Comparison of ENCODE assay signal across 18 cellular contexts in the genomic region with DNA sequence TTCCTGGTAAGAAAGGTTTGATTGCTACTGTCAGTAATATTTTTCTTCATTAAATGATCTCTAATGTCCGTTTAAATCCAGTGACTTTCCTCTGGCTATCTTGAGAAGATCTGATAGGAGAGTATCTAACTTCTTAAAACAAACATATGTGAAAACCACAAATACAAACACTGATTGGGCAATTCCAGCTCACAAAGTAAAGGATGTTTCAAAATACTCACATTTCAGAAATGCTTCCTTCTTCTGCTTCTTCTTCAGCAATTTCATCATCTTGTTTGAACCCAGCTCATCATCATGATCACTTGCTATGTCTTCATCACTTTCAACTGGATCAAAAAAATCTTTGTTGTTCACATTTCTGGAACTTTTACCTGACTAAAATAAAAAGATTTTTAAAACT.
DNase-seq lines count a peak whose midpoint lies in the region; ATAC-seq, FAIRE-seq and TF ChIP-seq lines count a peak whose summit lies in the region.
"Had no signal": no experiment of that assay in that cellular context is flagged by ENCODE, and none has a peak within 500 bp of the region (broad histone marks: within the 10 kb centered on the region; RNA-seq: fewer than 3 reads in every experiment).

No MANE protein-coding gene starts in this region.

- no peaks in the 10 kb centered on the region for H3K4me1 ChIP-seq in adipocyte (ENCODE audit: control insufficient read depth, insufficient read depth, low read length)

- H3K9ac ChIP-seq in adipocyte (ENCODE audit: low read length): no peak overlapping the region

- H3K27me3 ChIP-seq in adipocyte (replicated peaks; ENCODE audit: control insufficient read depth, insufficient read depth, low read length) (peaks cover 40% of the 10 kb centered on the region), H7 (ENCODE audit: control insufficient read depth, insufficient read depth, low read length) (no peaks in the 10 kb centered on the region)

- H3K4me3 ChIP-seq in adipocyte (ENCODE audit: low read length) (no peak overlapping the region), H7 (ENCODE audit: insufficient read depth, low read depth, low read length) (no peak overlapping the region)
- H3K4me3 ChIP-seq: esophagus muscularis mucosa, MG63, upper lobe of left lung had no signal

- TF ChIP-seq CTCF in D721Med (IDR thresholded peaks at IDR 0.05; ENCODE audit: insufficient read depth, missing control alignments): no peak

- ATAC-seq in HG02759 (IDR thresholded peaks at IDR 0.05; ENCODE audit: unreplicated experiment): no peak
- ATAC-seq: left lobe of liver; Right ventricle myocardium inferior; stimulated activated naive CD8-positive, alpha-beta T cell treated with anti-CD3 and anti-CD28 coated beads, Interleukin-15, Interleukin-2, amounts not matched to agents 100 U/mL and 50 U/mL, for 24 hours had no signal

- no peaks in the 10 kb centered on the region for H3K9me3 ChIP-seq in adipocyte (ENCODE audit: control insufficient read depth, low read length)
- H3K9me3 ChIP-seq: esophagus muscularis mucosa, MG63, upper lobe of left lung had no signal

- FAIRE-seq in D721Med (lab: Jason Lieb, UNC): no peak

- peak; percentile 93 to 96 for DNase-seq in AML-193 (lab: John Stamatoyannopoulos, UW)
- peak; percentile 31 for DNase-seq in LHCN-M2 (ENCODE audit: low read depth)
- DNase-seq in adipocyte (ENCODE audit: low read depth): peak; percentile 80
- DNase-seq in iris pigment epithelial cell (ENCODE audit: low read depth): peak; percentile 91
- no peak for DNase-seq in D721Med (ENCODE audit: insufficient read length, low spot score)
- no peak for DNase-seq in DMS 273 treated with DMSO at 0.1 percent for 48 hours (lab: John Stamatoyannopoulos, UW)
- DNase-seq in H7: no peak
- DNase-seq: ACHN; activated CD4-positive, alpha-beta T cell treated with anti-CD3 and anti-CD28 coated beads for 1 hour; MG63; NCI-H82; posterior cingulate gyrus; stimulated activated naive CD8-positive, alpha-beta T cell treated with anti-CD3 and anti-CD28 coated beads, Interleukin-15, Interleukin-2, amounts not matched to agents 100 U/mL and 50 U/mL, for 24 hours; upper lobe of left lung had no signal

- H3K36me3 ChIP-seq in adipocyte (ENCODE audit: control insufficient read depth, insufficient read depth, low read length, severe bottlenecking) (no peaks in the 10 kb centered on the region), H7 (replicated peaks; ENCODE audit: control insufficient read depth, insufficient read depth, low read length) (no peaks in the 10 kb centered on the region)
- H3K36me3 ChIP-seq: esophagus muscularis mucosa, MG63, upper lobe of left lung had no signal

Comparison
In these comparisons a context has a peak if more than half of its experiments do, and no peak if none do; other contexts are left out.
1. DNase-seq: peak in AML-193 (2 of 2), LHCN-M2 (single experiment), adipocyte (single experiment) and iris pigment epithelial cell (single experiment); none in D721Med (single experiment), DMS 273 treated with DMSO at 0.1 percent for 48 hours (single experiment) and H7 (single experiment).